In the genomic region with DNA sequence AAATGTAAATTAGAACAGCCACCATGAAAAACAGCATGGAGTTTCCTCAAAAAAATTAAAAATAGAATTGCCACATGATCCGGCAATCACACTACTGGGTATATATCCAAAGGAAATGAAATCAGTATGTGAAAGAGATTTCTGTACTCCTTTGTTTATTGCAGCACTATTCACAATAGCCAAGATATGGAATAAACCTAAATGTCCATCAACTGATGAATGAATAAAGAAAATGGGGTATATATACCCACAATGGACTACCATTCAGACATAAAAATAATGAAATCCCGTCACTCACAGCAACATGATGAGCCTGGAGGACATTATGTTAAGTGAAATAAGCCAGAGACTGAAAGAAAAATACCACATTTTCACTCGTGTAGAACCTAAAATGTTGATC, we compare ENCODE assay signal across 31 cellular contexts.
"Had no signal": no experiment of that assay in that cellular context is flagged by ENCODE, and none has a peak within 500 bp of the region (broad histone marks: within the 10 kb centered on the region; RNA-seq: fewer than 3 reads in every experiment).

No MANE protein-coding gene starts in this region.

- H3K4me3 Mint-ChIP-seq: activated B cell treated with CpG ODN at 0.5 μM for 24 hours; activated CD4-positive, alpha-beta memory T cell treated with anti-CD3 and anti-CD28 coated beads, Interleukin-2, amount 10 ng/mL, durations not matched to agents 7 days and 5 days; activated CD4-positive, alpha-beta T cell treated with anti-CD3 and anti-CD28 coated beads, Interleukin-2, amount 10 ng/mL, durations not matched to agents 24 days and 14 days; activated CD8-positive, alpha-beta memory T cell treated with anti-CD3 and anti-CD28 coated beads, Interleukin-2, amount 10 ng/mL, durations not matched to agents 7 days and 5 days; activated CD8-positive, alpha-beta T cell treated with anti-CD3 and anti-CD28 coated beads, Interleukin-2, amount 10 ng/mL, durations not matched to agents 7 days and 5 days; activated naive CD4-positive, alpha-beta T cell treated with anti-CD3 and anti-CD28 coated beads for 36 hours; activated naive CD8-positive, alpha-beta T cell treated with anti-CD3 and anti-CD28 coated beads for 36 hours; activated T-cell treated with anti-CD3 and anti-CD28 coated beads, Interleukin-2, amount 50 U/mL, for 24 hours; T-helper 1 cell treated with Interleukin-12 subunit alpha and Interleukin-12 subunit beta and Interleukin-4 antibody, amounts not matched to agents 30 μg/mL and 1 μg/mL, for 36 hours; T-helper 2 cell treated with Interferon-gamma antibody and Interleukin-4, amounts not matched to agents 5 μg/mL and 100 μg/mL, for 36 hours had no signal

- H3K36me3 Mint-ChIP-seq: activated CD8-positive, alpha-beta memory T cell treated with anti-CD3 and anti-CD28 coated beads, Interleukin-2, amount 10 ng/mL, durations not matched to agents 7 days and 5 days; activated naive CD4-positive, alpha-beta T cell treated with anti-CD3 and anti-CD28 coated beads, Interleukin-2, amount 50 U/mL, for 72 hours; activated naive CD8-positive, alpha-beta T cell treated with anti-CD3 and anti-CD28 coated beads for 36 hours had no signal

- H3K9me3 Mint-ChIP-seq: activated B cell treated with CpG ODN at 0.5 μM for 24 hours; activated naive CD4-positive, alpha-beta T cell treated with anti-CD3 and anti-CD28 coated beads for 36 hours; activated naive CD4-positive, alpha-beta T cell treated with anti-CD3 and anti-CD28 coated beads, Interleukin-2, amount 50 U/mL, for 72 hours; T-helper 1 cell treated with Interleukin-12 subunit alpha and Interleukin-12 subunit beta and Interleukin-4 antibody, amounts not matched to agents 30 μg/mL and 1 μg/mL, for 36 hours; T-helper 2 cell treated with Interferon-gamma antibody and Interleukin-4, amounts not matched to agents 5 μg/mL and 100 μg/mL, for 36 hours had no signal

- DNase-seq: activated B cell treated with CpG ODN at 0.5 μM for 24 hours; activated CD4-positive, alpha-beta memory T cell treated with anti-CD3 and anti-CD28 coated beads, Interleukin-2, amount 10 ng/mL, durations not matched to agents 7 days and 5 days; activated CD4-positive, alpha-beta T cell treated with anti-CD3 and anti-CD28 coated beads for 4 hours; activated CD4-positive, alpha-beta T cell treated with anti-CD3 and anti-CD28 coated beads, Interleukin-2, amount 10 ng/mL, durations not matched to agents 24 days and 14 days; activated CD4-positive, alpha-beta T cell treated with anti-CD3 and anti-CD28 coated beads, Interleukin-2, amount 50 U/mL, for 1 hour; activated CD4-positive, alpha-beta T cell treated with anti-CD3 and anti-CD28 coated beads, Interleukin-2, amount 50 U/mL, for 4 hours; activated CD4-positive, CD25-positive, alpha-beta regulatory T cell treated with anti-CD3 and anti-CD28 coated beads, Interleukin-2, amount 50 U/mL, for 72 hours; activated CD8-positive, alpha-beta memory T cell treated with anti-CD3 and anti-CD28 coated beads for 24 hours; activated CD8-positive, alpha-beta memory T cell treated with anti-CD3 and anti-CD28 coated beads, Interleukin-2, amount 10 ng/mL, durations not matched to agents 7 days and 5 days; activated CD8-positive, alpha-beta memory T cell treated with anti-CD3 and anti-CD28 coated beads, Interleukin-2, amount 50 U/mL, for 48 hours; activated CD8-positive, alpha-beta T cell treated with anti-CD3 and anti-CD28 coated beads, Interleukin-2, amount 10 ng/mL, durations not matched to agents 7 days and 5 days; activated effector memory CD4-positive, alpha-beta T cell treated with anti-CD3 and anti-CD28 coated beads, Interleukin-2, amount 50 U/mL, for 16 hours; activated gamma-delta T cell treated with Interleukin-2 at 50 U/mL for 16 hours; activated naive CD4-positive, alpha-beta T cell; activated naive CD4-positive, alpha-beta T cell treated with anti-CD3 and anti-CD28 coated beads for 36 hours; activated naive CD4-positive, alpha-beta T cell treated with anti-CD3 and anti-CD28 coated beads, Interleukin-2, amount 50 U/mL, for 16 hours; activated naive CD8-positive, alpha-beta T cell treated with anti-CD3 and anti-CD28 coated beads for 36 hours; activated T-cell treated with anti-CD3 and anti-CD28 coated beads, Interleukin-2, amount 50 U/mL, for 24 hours; activated T-cell treated with anti-CD3 and anti-CD28 coated beads, Interleukin-2, amount 50 U/mL, for 48 hours; adrenal gland; amniotic stem cell; aorta; body of pancreas; brain microvascular endothelial cell; central memory CD4-positive, alpha-beta T cell; T-helper 1 cell; T-helper 2 cell; T-helper 9 cell had no signal

- H3K27ac Mint-ChIP-seq: activated B cell treated with CpG ODN at 0.5 μM for 24 hours; activated CD4-positive, alpha-beta memory T cell treated with anti-CD3 and anti-CD28 coated beads, Interleukin-2, amount 10 ng/mL, durations not matched to agents 7 days and 5 days; activated CD4-positive, alpha-beta T cell treated with anti-CD3 and anti-CD28 coated beads, Interleukin-2, amount 10 ng/mL, durations not matched to agents 24 days and 14 days; activated CD8-positive, alpha-beta memory T cell treated with anti-CD3 and anti-CD28 coated beads, Interleukin-2, amount 10 ng/mL, durations not matched to agents 7 days and 5 days; activated CD8-positive, alpha-beta T cell treated with anti-CD3 and anti-CD28 coated beads, Interleukin-2, amount 10 ng/mL, durations not matched to agents 7 days and 5 days; activated naive CD4-positive, alpha-beta T cell treated with anti-CD3 and anti-CD28 coated beads for 36 hours; activated naive CD4-positive, alpha-beta T cell treated with anti-CD3 and anti-CD28 coated beads, Interleukin-2, amount 50 U/mL, for 72 hours; activated naive CD8-positive, alpha-beta T cell treated with anti-CD3 and anti-CD28 coated beads for 36 hours; activated T-cell treated with anti-CD3 and anti-CD28 coated beads, Interleukin-2, amount 50 U/mL, for 24 hours; T-helper 1 cell treated with Interleukin-12 subunit alpha and Interleukin-12 subunit beta and Interleukin-4 antibody, amounts not matched to agents 30 μg/mL and 1 μg/mL, for 36 hours; T-helper 2 cell treated with Interferon-gamma antibody and Interleukin-4, amounts not matched to agents 5 μg/mL and 100 μg/mL, for 36 hours had no signal

- H3K27me3 Mint-ChIP-seq: activated B cell treated with CpG ODN at 0.5 μM for 24 hours; activated CD4-positive, alpha-beta memory T cell treated with anti-CD3 and anti-CD28 coated beads, Interleukin-2, amount 10 ng/mL, durations not matched to agents 7 days and 5 days; activated CD8-positive, alpha-beta memory T cell treated with anti-CD3 and anti-CD28 coated beads, Interleukin-2, amount 10 ng/mL, durations not matched to agents 7 days and 5 days; activated naive CD8-positive, alpha-beta T cell treated with anti-CD3 and anti-CD28 coated beads for 36 hours; activated T-cell treated with anti-CD3 and anti-CD28 coated beads, Interleukin-2, amount 50 U/mL, for 24 hours had no signal
